Comparison of ENCODE assay signal across 8 cellular contexts in genomic region chr4:174522183-174523002, GRCh38. TPM values are rescaled to one million over a fixed set of nuclear protein-coding genes. Genes with fewer than 3 reads are reported as not detected.
DNase-seq lines count a peak whose midpoint lies in the region; ATAC-seq and TF ChIP-seq lines count a peak whose summit lies in the region.

TSS of gene HPGD (minus strand) at chr4:174522488. CDS start at chr4:174522451, 37 bp downstream.

- in situ Hi-C loops in gastrocnemius medialis (cut with MboI; ENCODE audit: low sequenced_read_pairs in 4 of 4): no loop called here

- DNase-seq in AG20443 (ENCODE audit: low spot score): peak; percentile 22
- peak; percentile 61 for DNase-seq in SW480 (ENCODE audit: low spot score)
- peak; percentile 21 for DNase-seq in activated naive CD8-positive, alpha-beta T cell treated with anti-CD3 and anti-CD28 coated beads, Interleukin-2, amount 50 U/mL, for 16 hours (ENCODE audit: low read depth, low spot score)
- DNase-seq in hepatic stellate cell (ENCODE audit: low spot score): peak; percentile 12
- peak; percentile 23 to 30 for DNase-seq in gastrocnemius medialis
- DNase-seq in kidney glomerular epithelial cell (lab: John Stamatoyannopoulos, UW): no peak

- H3K4me3 ChIP-seq in gastrocnemius medialis: peak within 1 kb of the TSS; percentile 56 to 66 (median 60)

- peak; percentile 72 for ATAC-seq in GM19395 (IDR thresholded peaks at IDR 0.05; ENCODE audit: unreplicated experiment)
- peak; percentile 79 for ATAC-seq in HG03520 (IDR thresholded peaks at IDR 0.05; ENCODE audit: unreplicated experiment)
- ATAC-seq in gastrocnemius medialis: peak; percentile 60 to 65

- intact Hi-C loops in gastrocnemius medialis (cut with DNase I; ENCODE audit: low total_unique reads): no loop called here

- TF ChIP-seq CTCF in gastrocnemius medialis (IDR thresholded peaks at IDR 0.05 in 4 of 5, conservative IDR thresholded peaks at IDR 0.05 in 1 of 5): no peak

- H3K27ac ChIP-seq in gastrocnemius medialis: peak within 1 kb of the TSS in 3 of 4 donors; percentile 30 to 62 (median 31)

- peak; percentile 32 to 39 for TF ChIP-seq POLR2A in gastrocnemius medialis (IDR thresholded peaks at IDR 0.05)

- H3K27me3 ChIP-seq in gastrocnemius medialis: peaks cover 0 to 3% (median 0%) of the 10 kb centered on the region in 3 donors

- no peaks in the 10 kb centered on the region for H3K9me3 ChIP-seq in gastrocnemius medialis

- H3K4me1 ChIP-seq in gastrocnemius medialis: peaks cover 0 to 3% of the 10 kb centered on the region in 2 donors

- no peaks in the 10 kb centered on the region for H3K36me3 ChIP-seq in gastrocnemius medialis

RNA-seq across cellular contexts. Expression of gene HPGD, which starts in this region (rescaled TPM):
- 10 to 100 TPM in 1 of 4 donors, 1 to 10 TPM in 3; 1.2 to 12.9 (median 3.8) TPM for total RNA-seq in gastrocnemius medialis
